Comparison of ENCODE assay signal across 9 cellular contexts in genomic region chr1:203084588-203085527, GRCh38. TPM values are rescaled to one million over a fixed set of nuclear protein-coding genes. Genes with fewer than 3 reads are reported as not detected.
DNase-seq lines count a peak whose midpoint lies in the region; ATAC-seq and TF ChIP-seq lines count a peak whose summit lies in the region.
"Had no signal": no experiment of that assay in that cellular context is flagged by ENCODE, and none has a peak within 500 bp of the region (broad histone marks: within the 10 kb centered on the region; RNA-seq: fewer than 3 reads in every experiment).

No MANE protein-coding gene starts in this region.

- intact Hi-C loops in activated naive CD4-positive, alpha-beta T cell treated with anti-CD3 and anti-CD28 coated beads for 36 hours (cut with micrococcal nuclease) = no loop called here

- H3K27ac Mint-ChIP-seq in activated naive CD4-positive, alpha-beta T cell treated with anti-CD3 and anti-CD28 coated beads for 36 hours = no peak overlapping the region
- H3K27ac Mint-ChIP-seq in stimulated activated naive CD8-positive, alpha-beta T cell treated with anti-CD3 and anti-CD28 coated beads, Interleukin-15, amount 100 ng/mL, for 72 hours = no peak overlapping the region

- no peak overlapping the region for H3K4me3 Mint-ChIP-seq in activated naive CD4-positive, alpha-beta T cell treated with anti-CD3 and anti-CD28 coated beads for 36 hours
- no peak overlapping the region for H3K4me3 Mint-ChIP-seq in stimulated activated naive CD8-positive, alpha-beta T cell treated with anti-CD3 and anti-CD28 coated beads, Interleukin-15, amount 100 ng/mL, for 72 hours

- peaks cover 3% of the 10 kb centered on the region for H3K27me3 Mint-ChIP-seq in activated naive CD4-positive, alpha-beta T cell treated with anti-CD3 and anti-CD28 coated beads for 36 hours (ENCODE audit: low read depth)
- peaks cover 12% of the 10 kb centered on the region for H3K27me3 Mint-ChIP-seq in stimulated activated naive CD8-positive, alpha-beta T cell treated with anti-CD3 and anti-CD28 coated beads, Interleukin-15, amount 100 ng/mL, for 72 hours

- peak; percentile 43 for DNase-seq in activated naive CD4-positive, alpha-beta T cell treated with anti-CD3 and anti-CD28 coated beads for 36 hours
- DNase-seq in activated naive CD4-positive, alpha-beta T cell treated with anti-CD3 and anti-CD28 coated beads, Interleukin-2, amount 50 U/mL, for 16 hours = no peak
- DNase-seq in RPMI8226 = peak; percentile 65
- DNase-seq in fibroblast of mammary gland (ENCODE audit: low read depth) = no peak
- DNase-seq in stimulated activated naive CD8-positive, alpha-beta T cell treated with anti-CD3 and anti-CD28 coated beads, Interleukin-15, amount 100 ng/mL, for 72 hours = peak in 1 of 2 donors; percentile 11
- DNase-seq in NCI-H524 treated with DMSO at 0.1 percent for 48 hours (lab: John Stamatoyannopoulos, UW) = no peak
- DNase-seq in NCI-H2227 (lab: John Stamatoyannopoulos, UW; ENCODE audit: unreplicated experiment) = no peak
- DNase-seq: hypothalamus had no signal

- H3K4me3 ChIP-seq in fibroblast of mammary gland (ENCODE audit: control insufficient read depth, low read depth, low read length) = no peak overlapping the region

- no peaks in the 10 kb centered on the region for H3K9me3 Mint-ChIP-seq in activated naive CD4-positive, alpha-beta T cell treated with anti-CD3 and anti-CD28 coated beads for 36 hours
- no peaks in the 10 kb centered on the region for H3K9me3 Mint-ChIP-seq in stimulated activated naive CD8-positive, alpha-beta T cell treated with anti-CD3 and anti-CD28 coated beads, Interleukin-15, amount 100 ng/mL, for 72 hours

- CTCF ChIA-PET in activated naive CD4-positive, alpha-beta T cell treated with anti-CD3 and anti-CD28 coated beads for 36 hours (lab: Charles Lee) = interaction anchor here (0.6 to 1.3 kb wide), 5 partner anchors 12 to 574 kb away, joined by 3 read pairs; no protein-coding TSS in a partner anchor

- no peaks in the 10 kb centered on the region for H3K36me3 Mint-ChIP-seq in activated naive CD4-positive, alpha-beta T cell treated with anti-CD3 and anti-CD28 coated beads for 36 hours (ENCODE audit: low read depth)

- ATAC-seq in stimulated activated naive CD8-positive, alpha-beta T cell treated with anti-CD3 and anti-CD28 coated beads, Interleukin-15, amount 100 ng/mL, for 72 hours = peak; percentile 44
- no peak for ATAC-seq in GM21619 (IDR thresholded peaks at IDR 0.05; ENCODE audit: unreplicated experiment)

- TF ChIP-seq CTCF in fibroblast of mammary gland (conservative IDR thresholded peaks at IDR 0.05; ENCODE audit: control insufficient read depth, insufficient read depth, low read depth, low read length) = peak; percentile 51

- H3K4me1 Mint-ChIP-seq in activated naive CD4-positive, alpha-beta T cell treated with anti-CD3 and anti-CD28 coated beads for 36 hours (ENCODE audit: low read depth) = no peaks in the 10 kb centered on the region
- no peaks in the 10 kb centered on the region for H3K4me1 Mint-ChIP-seq in stimulated activated naive CD8-positive, alpha-beta T cell treated with anti-CD3 and anti-CD28 coated beads, Interleukin-15, amount 100 ng/mL, for 72 hours

RNA-seq across cellular contexts. Expression of gene MYOG, which starts 1.0 kb away (rescaled TPM):
- not detected for total RNA-seq in activated naive CD4-positive, alpha-beta T cell treated with anti-CD3 and anti-CD28 coated beads for 36 hours

RNA-seq across cellular contexts. Expression of gene ADORA1, which starts 42.7 kb away (rescaled TPM):
- total RNA-seq in activated naive CD4-positive, alpha-beta T cell treated with anti-CD3 and anti-CD28 coated beads for 36 hours = not detected

RNA-seq across cellular contexts. Expression of gene PPFIA4, which starts 58.6 kb away (rescaled TPM):
- 1 to 10 TPM; 4.5 to 6.5 TPM for total RNA-seq in activated naive CD4-positive, alpha-beta T cell treated with anti-CD3 and anti-CD28 coated beads for 36 hours

Comparison
In these comparisons a context has a peak if more than half of its experiments do, and no peak if none do; other contexts are left out.
1. DNase-seq: peak in activated naive CD4-positive, alpha-beta T cell treated with anti-CD3 and anti-CD28 coated beads for 36 hours (single experiment) and RPMI8226 (single experiment); none in activated naive CD4-positive, alpha-beta T cell treated with anti-CD3 and anti-CD28 coated beads, Interleukin-2, amount 50 U/mL, for 16 hours (single experiment), fibroblast of mammary gland (single experiment), NCI-H524 treated with DMSO at 0.1 percent for 48 hours (single experiment) and NCI-H2227 (single experiment).